In the genomic region with DNA sequence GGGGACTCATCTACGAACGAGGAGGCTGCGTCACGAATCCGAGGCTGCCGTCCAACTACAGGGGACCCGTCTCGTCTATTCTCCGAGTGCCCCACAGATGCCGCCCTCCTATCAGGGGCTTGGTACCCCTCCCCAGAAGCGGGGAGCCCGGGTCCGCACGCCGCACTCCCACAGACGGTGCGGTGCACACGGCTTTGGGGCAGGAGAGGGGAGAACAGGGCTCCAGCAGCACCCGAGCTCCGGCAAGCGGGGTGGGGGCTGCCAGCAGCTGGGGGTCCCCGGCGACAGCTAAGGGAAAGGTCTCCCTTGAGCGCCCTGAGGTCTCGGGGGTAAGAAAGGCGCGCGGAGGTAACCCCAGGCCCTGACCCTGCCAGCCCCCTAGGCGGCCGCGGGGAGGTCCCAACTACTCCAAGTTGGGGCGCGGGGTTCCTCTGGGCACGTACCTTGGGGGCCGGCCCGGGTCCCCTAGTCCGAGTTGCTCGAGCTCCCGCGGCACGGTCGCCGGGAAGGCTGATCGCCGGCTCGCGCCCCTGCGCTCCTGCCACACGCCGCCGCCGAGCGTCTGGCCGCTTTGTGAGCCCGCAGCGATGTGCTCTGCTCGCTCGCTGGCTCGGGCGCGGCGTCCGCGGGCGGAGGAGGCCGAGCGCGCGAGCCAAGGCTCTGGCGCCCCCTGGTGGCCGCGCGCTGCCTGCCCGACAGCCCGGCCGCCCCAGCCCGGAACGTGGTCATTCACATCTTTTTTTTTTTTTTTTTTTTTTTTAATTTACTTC, we compare ENCODE assay signal across 8 cellular contexts. TPM values are rescaled to one million over a fixed set of nuclear protein-coding genes. Genes with fewer than 3 reads are reported as not detected.
A peak's percentile ranks its signal among the peaks of the same experiment; 100 is the strongest.
DNase-seq lines count a peak whose midpoint lies in the region; ATAC-seq, FAIRE-seq and TF ChIP-seq lines count a peak whose summit lies in the region.

TSS of gene SPOCK1 (minus strand) at position 591 of the 770 bp plus-strand sequence.

- H3K27ac ChIP-seq in A549 (peak within 1 kb of the TSS; percentile 60 to 83), liver (ENCODE audit: low read depth in 1 of 2, low read length in 2 of 2) (no peak within 1 kb of the TSS)

- no peak for TF ChIP-seq EP300 in A549 (IDR thresholded peaks at IDR 0.05)

- H3K4me2 ChIP-seq in A549: peak within 1 kb of the TSS; percentile 84

- H3K36me3 ChIP-seq in liver (ENCODE audit: control insufficient read depth in 4 of 4, insufficient read depth in 3 of 4, low read depth in 1 of 4, low read length in 3 of 4): no peaks in the 10 kb centered on the region

- ATAC-seq in A549 (peak; percentile 91 to 97), HG02938 (IDR thresholded peaks at IDR 0.05; ENCODE audit: unreplicated experiment) (peak; percentile 90)

- H3K9ac ChIP-seq in liver (ENCODE audit: low read depth in 1 of 2, low read length in 2 of 2): no peak within 1 kb of the TSS

- POLR2A ChIA-PET in A549 (lab: Yijun Ruan, JAX): no interaction called here

- WGBS in A549 (ENCODE audit: missing lambda C conversion rate): under 1% methylated on average over 35 of the region's 78 CpGs
- WGBS in liver: 3% methylated on average over 78 of the region's 78 CpGs

- FAIRE-seq in A549 (lab: Jason Lieb, UNC): no peak

- H3K27me3 ChIP-seq in liver (ENCODE audit: control insufficient read depth in 4 of 4, insufficient read depth in 4 of 4, low read length in 3 of 4): peaks cover 0 to 8% (median 6%) of the 10 kb centered on the region in 4 donors

- H3K4me1 ChIP-seq in A549 (no peaks in the 10 kb centered on the region), liver (ENCODE audit: control insufficient read depth in 4 of 4, insufficient read depth in 4 of 4, low read length in 3 of 4) (peaks cover 4 to 10% (median 6%) of the 10 kb centered on the region in 4 donors)

- H3K9me3 ChIP-seq in A549 (no peaks in the 10 kb centered on the region), liver (ENCODE audit: control insufficient read depth in 4 of 4, low read length in 3 of 4) (no peaks in the 10 kb centered on the region)

- in situ Hi-C loops in GM13977 (cut with MboI; ENCODE audit: low pct_unique_long_range_greater_than_20kb, low sequenced_read_pairs, unreplicated experiment): loop anchor here (25.0 kb wide), 1 partner anchor 162 kb away; no protein-coding TSS in a partner anchor

- TF ChIP-seq POLR2A in A549 (IDR thresholded peaks at IDR 0.05; ENCODE audit: low read length): no peak

- TF ChIP-seq RAD21 in A549 (conservative IDR thresholded peaks at IDR 0.05 in 1 of 2, IDR thresholded peaks at IDR 0.05 in 1 of 2) (peak; percentile 72 to 94), liver (IDR thresholded peaks at IDR 0.05) (peak; percentile 49 to 61)

- DNase-seq in A549 (ENCODE audit: low read depth in 1 of 2, low spot score in 1 of 2) (peak; percentile 75 to 80), GM13977 (ENCODE audit: low spot score) (peak; percentile 96), NCI-H2171 (lab: John Stamatoyannopoulos, UW) (peak; percentile 56), dermis microvascular lymphatic vessel endothelial cell (ENCODE audit: low read depth in 2 of 2) (peak; percentile 22 to 79)
- DNase-seq in activated CD4-positive, alpha-beta T cell treated with anti-CD3 and anti-CD28 coated beads for 48 hours: peak; percentile 75
- DNase-seq in stimulated activated CD4-positive, alpha-beta T cell treated with anti-CD3 and anti-CD28 coated beads, Interleukin-4, amount 100 ng/mL, for 4 hours: peak; percentile 20 to 65

- H3K4me3 ChIP-seq in A549 (peak within 1 kb of the TSS; percentile 54), liver (ENCODE audit: low read depth in 1 of 3, low read length in 3 of 3) (peak within 1 kb of the TSS in 1 of 3 donors; percentile 37)

- TF ChIP-seq CTCF in A549 (IDR thresholded peaks at IDR 0.05): peak; percentile 89
- peak; percentile 96 for TF ChIP-seq CTCF in GM13977 (IDR thresholded peaks at IDR 0.05; ENCODE audit: extremely low read depth, insufficient read depth, missing control alignments)
- TF ChIP-seq CTCF in liver (IDR thresholded peaks at IDR 0.05; ENCODE audit: low read depth, low read length, missing input control): peak; percentile 87

- CTCF ChIA-PET in A549 (lab: Yijun Ruan, JAX): interaction anchor here (0.6 to 4.6 kb wide), 54 partner anchors 9 to 1277 kb away, joined by 3 to 114 read pairs (median 4); no protein-coding TSS in a partner anchor

TF ChIP-seq in A549, 52 proteins besides CTCF, POLR2A, EP300 and RAD21:
- TF ChIP-seq SMC3 (IDR thresholded peaks at IDR 0.05) (peak; percentile 97), MAX (IDR thresholded peaks at IDR 0.05) (peak; percentile 34; the same call in 1 of the 2 replicates), ZNF302 (CRISPR knock-in tag; IDR thresholded peaks at IDR 0.05) (no peak)
- TF ChIP-seq, protein P1, sequence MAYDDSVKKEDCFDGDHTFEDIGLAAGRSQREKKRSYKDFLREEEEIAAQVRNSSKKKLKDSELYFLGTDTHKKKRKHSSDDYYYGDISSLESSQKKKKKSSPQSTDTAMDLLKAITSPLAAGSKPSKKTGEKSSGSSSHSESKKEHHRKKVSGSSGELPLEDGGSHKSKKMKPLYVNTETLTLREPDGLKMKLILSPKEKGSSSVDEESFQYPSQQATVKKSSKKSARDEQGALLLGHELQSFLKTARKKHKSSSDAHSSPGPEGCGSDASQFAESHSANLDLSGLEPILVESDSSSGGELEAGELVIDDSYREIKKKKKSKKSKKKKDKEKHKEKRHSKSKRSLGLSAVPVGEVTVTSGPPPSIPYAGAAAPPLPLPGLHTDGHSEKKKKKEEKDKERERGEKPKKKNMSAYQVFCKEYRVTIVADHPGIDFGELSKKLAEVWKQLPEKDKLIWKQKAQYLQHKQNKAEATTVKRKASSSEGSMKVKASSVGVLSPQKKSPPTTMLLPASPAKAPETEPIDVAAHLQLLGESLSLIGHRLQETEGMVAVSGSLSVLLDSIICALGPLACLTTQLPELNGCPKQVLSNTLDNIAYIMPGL (CRISPR knock-in tag; IDR thresholded peaks at IDR 0.05; ENCODE audit: borderline replicate concordance): no peak
TF ChIP-seq in A549: peak in this region for 2.

TF ChIP-seq in liver, 16 proteins besides CTCF, POLR2A, EP300 and RAD21 (continues in another document):
- TF ChIP-seq RXRA (IDR thresholded peaks at IDR 0.05) (no peak), MAX (IDR thresholded peaks at IDR 0.05) (no peak), REST (IDR thresholded peaks at IDR 0.05) (no peak), HNF4G (IDR thresholded peaks at IDR 0.05) (no peak), TAF1 (conservative IDR thresholded peaks at IDR 0.05) (no peak), FOXA2 (IDR thresholded peaks at IDR 0.05) (no peak), SP1 (IDR thresholded peaks at IDR 0.05) (no peak), YY1 (IDR thresholded peaks at IDR 0.05) (no peak), FOXA1 (IDR thresholded peaks at IDR 0.05) (no peak)
- TF ChIP-seq, protein P2, sequence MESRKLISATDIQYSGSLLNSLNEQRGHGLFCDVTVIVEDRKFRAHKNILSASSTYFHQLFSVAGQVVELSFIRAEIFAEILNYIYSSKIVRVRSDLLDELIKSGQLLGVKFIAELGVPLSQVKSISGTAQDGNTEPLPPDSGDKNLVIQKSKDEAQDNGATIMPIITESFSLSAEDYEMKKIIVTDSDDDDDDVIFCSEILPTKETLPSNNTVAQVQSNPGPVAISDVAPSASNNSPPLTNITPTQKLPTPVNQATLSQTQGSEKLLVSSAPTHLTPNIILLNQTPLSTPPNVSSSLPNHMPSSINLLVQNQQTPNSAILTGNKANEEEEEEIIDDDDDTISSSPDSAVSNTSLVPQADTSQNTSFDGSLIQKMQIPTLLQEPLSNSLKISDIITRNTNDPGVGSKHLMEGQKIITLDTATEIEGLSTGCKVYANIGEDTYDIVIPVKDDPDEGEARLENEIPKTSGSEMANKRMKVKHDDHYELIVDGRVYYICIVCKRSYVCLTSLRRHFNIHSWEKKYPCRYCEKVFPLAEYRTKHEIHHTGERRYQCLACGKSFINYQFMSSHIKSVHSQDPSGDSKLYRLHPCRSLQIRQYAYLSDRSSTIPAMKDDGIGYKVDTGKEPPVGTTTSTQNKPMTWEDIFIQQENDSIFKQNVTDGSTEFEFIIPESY (IDR thresholded peaks at IDR 0.05): no peak

RNA-seq across cellular contexts. Expression of gene SPOCK1, which starts in this region (rescaled TPM):
- polyA plus RNA-seq in A549 (2011; rRNA removed) (33.8 and 40.8 TPM in 2 replicates), A549 (2017; fragmentation: RNase III; extraction: RNeasy Plus Mini Kit Qiagen cat#74134 plus additional on column Dnase treatment) (19.2 to 32.5 TPM (median 28.9 TPM) in 3 replicates), liver (under 1 TPM; 0.07 to 0.18 TPM)
- 13.6 and 13.9 TPM in 2 replicates for polyA plus RNA-seq in A549 (2012; cell fraction: cytosol; rRNA removed)
- polyA plus RNA-seq in A549 (2012; cell fraction: nucleus; rRNA removed): 14.6 and 23.0 TPM in 2 replicates
- polyA minus RNA-seq in A549 (2011; rRNA and poly(A)+ RNA removed): 55.0 and 61.8 TPM in 2 replicates
- total RNA-seq in dermis microvascular lymphatic vessel endothelial cell (1.0 and 1.3 TPM in 2 replicates), liver (under 1 TPM in 1 of 2 donors, not detected in 1; 0.17 TPM)

Comparison
In these comparisons a context has a peak if more than half of its experiments do, and no peak if none do; other contexts are left out.
1. RNA of gene SPOCK1 (polyA plus RNA-seq): 13.6 to 40.8 TPM in A549; 0.07 to 0.18 TPM in liver; every median in the first group is over 10 times any median in the second.
2. DNase-seq: peak in every context shown above with its lines; median percentile 96 in GM13977; 78 in A549; 75 in activated CD4-positive, alpha-beta T cell treated with anti-CD3 and anti-CD28 coated beads for 48 hours; 56 in NCI-H2171; 50 in dermis microvascular lymphatic vessel endothelial cell; 42 in stimulated activated CD4-positive, alpha-beta T cell treated with anti-CD3 and anti-CD28 coated beads, Interleukin-4, amount 100 ng/mL, for 4 hours.
3. H3K27ac ChIP-seq: peak in A549 (2 of 2); none in liver (0 of 2).
4. Peak in every context shown above with its lines, with median percentiles within 50 percentile points of each other: CTCF ChIP-seq.